ENCODE assay signal across 5 cellular contexts in genomic region chr11:4156571-4156970, GRCh38.
"Had no signal": no experiment of that assay in that cellular context is flagged by ENCODE, and none has a peak within 500 bp of the region (broad histone marks: within the 10 kb centered on the region; RNA-seq: fewer than 3 reads in every experiment).

No MANE protein-coding gene starts in this region.

- H3K27ac Mint-ChIP-seq: GM23338 had no signal

- DNase-seq: H9, HCEC 1CT, IMR-90 had no signal

- ATAC-seq: GM23338, K562 had no signal

- H3K4me3 ChIP-seq: GM23338, K562 had no signal

- H3K4me3 Mint-ChIP-seq: GM23338, H9 had no signal

- H3K9me3 Mint-ChIP-seq: GM23338, H9 had no signal
